Comparison of ENCODE assay signal across 19 cellular contexts in the genomic region with DNA sequence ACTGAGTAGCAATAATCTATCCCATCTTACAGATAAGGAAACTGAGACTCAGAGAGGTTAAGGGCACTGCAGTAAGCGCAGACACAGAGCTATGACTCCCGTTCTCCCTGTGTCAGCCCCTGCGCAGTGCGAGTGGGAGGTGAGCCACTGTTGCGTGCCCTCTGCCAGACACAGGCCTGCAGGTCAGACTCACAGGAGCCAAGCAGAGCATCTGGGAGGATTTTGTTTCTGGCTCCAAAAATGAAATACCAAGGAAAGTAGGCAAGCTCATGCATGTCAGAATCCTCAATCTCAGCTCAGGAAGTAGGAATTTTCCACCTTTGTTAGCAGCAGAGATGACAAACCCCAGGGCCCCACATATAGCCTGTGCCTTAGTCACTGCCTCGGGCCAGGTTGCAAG. TPM values are rescaled to one million over a fixed set of nuclear protein-coding genes. Genes with fewer than 3 reads are reported as not detected.
DNase-seq lines count a peak whose midpoint lies in the region; ATAC-seq, FAIRE-seq and TF ChIP-seq lines count a peak whose summit lies in the region.
"Had no signal": no experiment of that assay in that cellular context is flagged by ENCODE, and none has a peak within 500 bp of the region (broad histone marks: within the 10 kb centered on the region; RNA-seq: fewer than 3 reads in every experiment).

No MANE protein-coding gene starts in this region.

- ATAC-seq in HG02981 (IDR thresholded peaks at IDR 0.05; ENCODE audit: unreplicated experiment): no peak
- no peak for ATAC-seq in HG03025 (IDR thresholded peaks at IDR 0.05; ENCODE audit: low FRiP score, unreplicated experiment)
- ATAC-seq: HepG2 had no signal

- DNase-seq in BE2C (peak; percentile 74), NCI-H69 (lab: John Stamatoyannopoulos, UW) (peak; percentile 37), bronchial epithelial cell (ENCODE audit: low read depth) (peak; percentile 77), left kidney (ENCODE audit: low read depth, low spot score) (peak; percentile 79), hippocampal formation (lab: John Stamatoyannopoulos, UW) (no peak), MM.1S (no peak)
- DNase-seq: CD4-positive, alpha-beta memory T cell; DND-41; GF-D8; NCI-H1417; NCI-H2029; NK-92 treated with Interleukin-12 subunit alpha and Interleukin-12 subunit beta, amount 100 ng/mL, for 24 hours; OCI-M1 had no signal

- no peaks in the 10 kb centered on the region for H3F3A ChIP-seq in MM.1S (ENCODE audit: insufficient read depth, low read length)

- H3K27me3 ChIP-seq in BE2C (no peaks in the 10 kb centered on the region), bronchial epithelial cell (ENCODE audit: control insufficient read depth, insufficient read depth, low read length) (no peaks in the 10 kb centered on the region), MM.1S (replicated peaks; ENCODE audit: insufficient read depth, low read length) (no peaks in the 10 kb centered on the region)

- no peaks in the 10 kb centered on the region for H4K20me1 ChIP-seq in MM.1S (ENCODE audit: insufficient read depth, low read length)

- no peak overlapping the region for H2AFZ ChIP-seq in MM.1S (ENCODE audit: low read length)

- no peaks in the 10 kb centered on the region; the same call in 1 of the 2 replicates for H3K36me3 ChIP-seq in BE2C
- H3K36me3 ChIP-seq in bronchial epithelial cell (ENCODE audit: control insufficient read depth, insufficient read depth, low read length): no peaks in the 10 kb centered on the region
- no peaks in the 10 kb centered on the region for H3K36me3 ChIP-seq in MM.1S (replicated peaks; ENCODE audit: insufficient read depth, low read length)

- H3K79me2 ChIP-seq in MM.1S (ENCODE audit: low read length): no peaks in the 10 kb centered on the region

- H3K4me3 ChIP-seq in BE2C (ENCODE audit: low read depth, low read length) (no peak overlapping the region), bronchial epithelial cell (ENCODE audit: low read depth, low read length) (no peak overlapping the region), MM.1S (ENCODE audit: low read length) (no peak overlapping the region)
- H3K4me3 ChIP-seq: SK-N-MC had no signal

- no peaks in the 10 kb centered on the region for H3K9me2 ChIP-seq in MM.1S (replicated peaks; ENCODE audit: insufficient read depth, low read length)

- no peaks in the 10 kb centered on the region for H3K9me3 ChIP-seq in BE2C
- no peaks in the 10 kb centered on the region for H3K9me3 ChIP-seq in MM.1S (replicated peaks; ENCODE audit: insufficient read depth, low read length)

- FAIRE-seq in bronchial epithelial cell (lab: Jason Lieb, UNC): no peak
- FAIRE-seq: H54, HepG2 had no signal

- no peak overlapping the region for H3K4me2 ChIP-seq in MM.1S (ENCODE audit: low read depth, low read length)

- TF ChIP-seq CTCF in BE2C (IDR thresholded peaks at IDR 0.05; ENCODE audit: low read depth, low read length) (no peak), bronchial epithelial cell (IDR thresholded peaks at IDR 0.05; ENCODE audit: insufficient read depth, low read length, severe bottlenecking) (no peak), MM.1S (IDR thresholded peaks at IDR 0.05; ENCODE audit: low read length) (no peak)

- H3K27ac ChIP-seq in MM.1S (ENCODE audit: low read length): no peak overlapping the region
- H3K27ac ChIP-seq: SK-N-MC had no signal

- H3K9ac ChIP-seq in MM.1S (ENCODE audit: low read length): no peak overlapping the region

- peaks cover 20% of the 10 kb centered on the region for H3K4me1 ChIP-seq in BE2C
- H3K4me1 ChIP-seq in MM.1S (ENCODE audit: low read length): no peaks in the 10 kb centered on the region

RNA-seq across cellular contexts. Expression of a gene that starts 11.2 kb away (rescaled TPM):
- 2.4 TPM for polyA plus RNA-seq in BE2C (2012; ENCODE audit: insufficient read depth, insufficient read length, low read depth)
- 3.2 and 6.5 TPM in 2 replicates for total RNA-seq in bronchial epithelial cell
- total RNA-seq: CD4-positive, alpha-beta memory T cell; HepG2 had no signal
- polyA plus RNA-seq: CD4-positive, alpha-beta memory T cell had no signal

RNA-seq across cellular contexts. Expression of a gene that starts 40.2 kb away (rescaled TPM):
- polyA plus RNA-seq in BE2C (2012; ENCODE audit: insufficient read depth, insufficient read length, low read depth): 0.54 TPM
- total RNA-seq in bronchial epithelial cell: 1.0 and 1.1 TPM in 2 replicates
- total RNA-seq: A673; CD4-positive, alpha-beta memory T cell; HepG2 had no signal
- polyA plus RNA-seq: CD4-positive, alpha-beta memory T cell had no signal

Comparison
In these comparisons a context has a peak if more than half of its experiments do, and no peak if none do; other contexts are left out.
1. DNase-seq: peak in BE2C (single experiment), NCI-H69 (single experiment), bronchial epithelial cell (single experiment) and left kidney (single experiment); none in hippocampal formation (0 of 2) and MM.1S (single experiment).